ENCODE assay signal across 6 cellular contexts in genomic region chrX:85944751-85945150, GRCh38.
A peak's percentile ranks its signal among the peaks of the same experiment; 100 is the strongest.
DNase-seq lines count a peak whose midpoint lies in the region; ATAC-seq, FAIRE-seq and TF ChIP-seq lines count a peak whose summit lies in the region.
"Not testable (repeated sequence)": the region's sequence is repeated elsewhere in the genome, so short reads cannot be mapped to it uniquely, and the experiment has no call there.

No MANE protein-coding gene starts in this region.

- not testable (repeated sequence) for TF ChIP-seq RAD21 in A549 (conservative IDR thresholded peaks at IDR 0.05 in 1 of 2, IDR thresholded peaks at IDR 0.05 in 1 of 2)

- not testable (repeated sequence) for H3K27me3 Mint-ChIP-seq in activated B cell treated with CpG ODN at 0.5 μM for 24 hours; astrocyte (ENCODE audit: low read depth, unreplicated experiment)

- H3K36me3 Mint-ChIP-seq in activated B cell treated with CpG ODN at 0.5 μM for 24 hours (ENCODE audit: low read depth) (peaks cover 40% of the 10 kb centered on the region), astrocyte (ENCODE audit: low read depth, unreplicated experiment) (peaks cover 16% of the 10 kb centered on the region)

- H3K79me2 ChIP-seq in astrocyte (ENCODE audit: insufficient read depth, low read length) = not testable (repeated sequence)

- TF ChIP-seq CTCF in A549 (IDR thresholded peaks at IDR 0.05); HEK293 (tag by site-specific recombination; IDR thresholded peaks at IDR 0.05); activated B cell treated with CpG ODN at 0.5 μM for 24 hours (IDR thresholded peaks at IDR 0.05); astrocyte (IDR thresholded peaks at IDR 0.05; ENCODE audit: insufficient read depth, low read depth, low read length): not testable (repeated sequence)

- H3K4me2 ChIP-seq in A549; astrocyte (ENCODE audit: low read length): not testable (repeated sequence)

- H3K4me1 ChIP-seq in A549; HEK293 (ENCODE audit: control insufficient read depth, insufficient read depth, low read length); astrocyte (ENCODE audit: insufficient read depth, low read length): not testable (repeated sequence)

- intact Hi-C loops in activated B cell treated with CpG ODN at 0.5 μM for 24 hours (cut with micrococcal nuclease) = not testable (repeated sequence)

- peak overlapping the region; percentile 2 for H3K4me3 Mint-ChIP-seq in activated B cell treated with CpG ODN at 0.5 μM for 24 hours
- not testable (repeated sequence) for H3K4me3 Mint-ChIP-seq in astrocyte (ENCODE audit: unreplicated experiment)

- H3K4me1 Mint-ChIP-seq in activated B cell treated with CpG ODN at 0.5 μM for 24 hours = peaks cover 12% of the 10 kb centered on the region
- H3K4me1 Mint-ChIP-seq in astrocyte (ENCODE audit: low read depth, unreplicated experiment) = not testable (repeated sequence)

- POLR2A ChIA-PET in A549 (lab: Yijun Ruan, JAX); HEK293 (lab: Yijun Ruan, JAX); activated B cell treated with CpG ODN at 0.5 μM for 24 hours (lab: Charles Lee): not testable (repeated sequence)

- TF ChIP-seq EP300 in A549 (IDR thresholded peaks at IDR 0.05) = not testable (repeated sequence)

- not testable (repeated sequence) for H4K20me1 ChIP-seq in astrocyte (ENCODE audit: insufficient read depth, low read length)

- not testable (repeated sequence) for H3K27ac Mint-ChIP-seq in activated B cell treated with CpG ODN at 0.5 μM for 24 hours; astrocyte (ENCODE audit: unreplicated experiment)

- not testable (repeated sequence) for H2AFZ ChIP-seq in astrocyte (ENCODE audit: low read depth, low read length)

- peaks cover 10% of the 10 kb centered on the region for H3K9me3 Mint-ChIP-seq in activated B cell treated with CpG ODN at 0.5 μM for 24 hours
- not testable (repeated sequence) for H3K9me3 Mint-ChIP-seq in astrocyte (ENCODE audit: unreplicated experiment)

- H3K4me3 ChIP-seq in A549; HEK293 (ENCODE audit: low read depth, low read length); astrocyte (ENCODE audit: insufficient read depth, low read depth, low read length): not testable (repeated sequence)

- H3K36me3 ChIP-seq in HEK293 (ENCODE audit: control insufficient read depth in 2 of 2, insufficient read depth in 1 of 2, low read length in 2 of 2); astrocyte (ENCODE audit: insufficient read depth, low read length): not testable (repeated sequence)

- not testable (repeated sequence) for H3K27me3 ChIP-seq in astrocyte (ENCODE audit: insufficient read depth, low read length)

- H3K9me3 ChIP-seq in A549; HEK293 (ENCODE audit: control insufficient read depth, insufficient read depth, low read depth, low read length); astrocyte (ENCODE audit: insufficient read depth, low read depth, low read length): not testable (repeated sequence)

- H3K27ac ChIP-seq in A549; HEK293 (ENCODE audit: extremely low read depth, low read depth, low read length); astrocyte (ENCODE audit: low read depth, low read length): not testable (repeated sequence)

- CTCF ChIA-PET in A549 (lab: Yijun Ruan, JAX); HEK293 (lab: Yijun Ruan, JAX); activated B cell treated with CpG ODN at 0.5 μM for 24 hours (lab: Charles Lee): not testable (repeated sequence)

- not testable (repeated sequence) for DNase-seq in A549 (ENCODE audit: low read depth in 1 of 2, low spot score in 1 of 2); GM12891 (ENCODE audit: insufficient read length, low spot score); activated B cell treated with CpG ODN at 0.5 μM for 24 hours; astrocyte (ENCODE audit: low read depth)

- ATAC-seq in A549; SK-N-SH treated with all-trans-retinoic acid at 6 μM for 48 hours; activated B cell treated with CpG ODN at 0.5 μM for 24 hours (ENCODE audit: low read depth): not testable (repeated sequence)

- H3K9ac ChIP-seq in astrocyte (ENCODE audit: low read length) = not testable (repeated sequence)

- not testable (repeated sequence) for TF ChIP-seq POLR2A in A549 (IDR thresholded peaks at IDR 0.05; ENCODE audit: low read length); GM12891 (IDR thresholded peaks at IDR 0.05; ENCODE audit: low read depth, low read length)

- FAIRE-seq in A549 (lab: Jason Lieb, UNC) (peak; percentile 84), GM12891 (lab: Jason Lieb, UNC) (peak; percentile 13), astrocyte (lab: Jason Lieb, UNC) (peak; percentile 78)

- 65% methylated on average over 4 of the region's 4 CpGs for WGBS in A549 (ENCODE audit: missing lambda C conversion rate)

TF ChIP-seq in HEK293, 187 proteins besides CTCF, POLR2A, EP300 and RAD21:
- TF ChIP-seq ZNF280D (tag by site-specific recombination; IDR thresholded peaks at IDR 0.05) (0 out of 2 replicates have a peak, but pooled peaks have one; percentile 56), ZNF146 (tag by site-specific recombination; IDR thresholded peaks at IDR 0.05) (peak; percentile 90)

TF ChIP-seq in SK-N-SH treated with all-trans-retinoic acid at 6 μM for 48 hours, 23 proteins besides CTCF, POLR2A, EP300 and RAD21:
- TF ChIP-seq ZNF8 (CRISPR knock-in tag; IDR thresholded peaks at IDR 0.05) = peak; percentile 82
